In genomic region chr14:21241218-21241819, GRCh38 we compare ENCODE assay signal across 9 cellular contexts. TPM values are rescaled to one million over a fixed set of nuclear protein-coding genes. Genes with fewer than 3 reads are reported as not detected.
DNase-seq lines count a peak whose midpoint lies in the region; ATAC-seq, FAIRE-seq and TF ChIP-seq lines count a peak whose summit lies in the region.
"Had no signal": no experiment of that assay in that cellular context is flagged by ENCODE, and none has a peak within 500 bp of the region (broad histone marks: within the 10 kb centered on the region; RNA-seq: fewer than 3 reads in every experiment).

No MANE protein-coding gene starts in this region.

- H3K36me3 ChIP-seq in colonic mucosa (no peaks in the 10 kb centered on the region), pancreas (peaks cover 0 to 9% (median 5%) of the 10 kb centered on the region in 3 donors)

- H3K27me3 ChIP-seq in colonic mucosa (no peaks in the 10 kb centered on the region), pancreas (no peaks in the 10 kb centered on the region)
- H3K27me3 ChIP-seq: BLaER1 treated with 17β-estradiol and CSF1 and Interleukin-3, amounts not matched to agents 10 nM and 100 nM had no signal

- H3K4me3 ChIP-seq in NB4 (ENCODE audit: low read depth, low read length), result no peak overlapping the region
- H3K4me3 ChIP-seq in colonic mucosa, result no peak overlapping the region
- no peak overlapping the region for H3K4me3 ChIP-seq in pancreas
- H3K4me3 ChIP-seq: BLaER1 treated with 17β-estradiol and CSF1 and Interleukin-3, amounts not matched to agents 10 nM and 100 nM had no signal

- in situ Hi-C loops in GM13976 (cut with MboI; ENCODE audit: low sequenced_read_pairs, unreplicated experiment), result no loop called here

- ATAC-seq in pancreas (peak in 1 of 4 donors; percentile 21), HG02885 (IDR thresholded peaks at IDR 0.05; ENCODE audit: poor library complexity, unreplicated experiment) (no peak)

- H3K9me3 ChIP-seq in colonic mucosa (no peaks in the 10 kb centered on the region), pancreas (no peaks in the 10 kb centered on the region)
- H3K9me3 ChIP-seq: BLaER1 treated with 17β-estradiol and CSF1 and Interleukin-3, amounts not matched to agents 10 nM and 100 nM had no signal

- H3K4me1 ChIP-seq in colonic mucosa (peaks cover 3% of the 10 kb centered on the region), pancreas (peaks cover 4 to 52% (median 45%) of the 10 kb centered on the region in 3 donors)

- intact Hi-C loops in colonic mucosa (cut with DNase I) (no loop called here), pancreas (cut with DNase I) (no loop called here)

- 73 to 74% methylated on average over 1 of the region's 1 CpG for WGBS in pancreas, 2 donors

- TF ChIP-seq POLR2A in NB4 (IDR thresholded peaks at IDR 0.05; ENCODE audit: extremely low read depth, insufficient read length), result no peak

- H3K9ac ChIP-seq in colonic mucosa (ENCODE audit: low read depth in 2 of 2, low read length in 2 of 2), result no peak overlapping the region

- peak; percentile 17 for DNase-seq in NCI-H2196 (lab: John Stamatoyannopoulos, UW; ENCODE audit: unreplicated experiment)
- DNase-seq in NCI-H2196 treated with DMSO at 0.1 percent for 48 hours (lab: John Stamatoyannopoulos, UW; ENCODE audit: unreplicated experiment), result no peak
- DNase-seq in NB4 (ENCODE audit: low read depth), result peak; percentile 43
- DNase-seq in colonic mucosa, result no peak
- DNase-seq in pancreas, result no peak
- no peak for DNase-seq in GM13976 (ENCODE audit: low spot score)
- no peak for DNase-seq in foreskin melanocyte

- FAIRE-seq in pancreas (lab: Jason Lieb, UNC), result peak; percentile 9

- H3K27ac ChIP-seq in colonic mucosa (no peak overlapping the region), pancreas (no peak overlapping the region)
- H3K27ac ChIP-seq: BLaER1 treated with 17β-estradiol and CSF1 and Interleukin-3, amounts not matched to agents 10 nM and 100 nM had no signal

- TF ChIP-seq CTCF in NB4 (IDR thresholded peaks at IDR 0.05; ENCODE audit: low read depth, low read length), result peak; percentile 15
- TF ChIP-seq CTCF in colonic mucosa (IDR thresholded peaks at IDR 0.05), result peak; percentile 24
- TF ChIP-seq CTCF in pancreas (IDR thresholded peaks at IDR 0.05), result peak in 1 of 4 donors; percentile 21
- TF ChIP-seq CTCF in GM13976 (IDR thresholded peaks at IDR 0.05; ENCODE audit: borderline replicate concordance, control extremely low read depth, extremely low read depth, insufficient read depth, missing control alignments), result no peak

RNA-seq across cellular contexts. Expression of gene HNRNPC, which starts 27.9 kb away (rescaled TPM):
- total RNA-seq in colonic mucosa, result 100 to 1,000 TPM; 363 to 653 TPM
- total RNA-seq in pancreas, result 100 to 1,000 TPM; 118 to 257 (median 175) TPM
- 100 to 1,000 TPM; 259 to 269 TPM for polyA plus RNA-seq in pancreas

RNA-seq across cellular contexts. Expression of gene RPGRIP1, which starts 38.6 kb away (rescaled TPM):
- total RNA-seq in colonic mucosa (under 1 TPM in 1 of 2 donors, not detected in 1; 0.40 TPM), pancreas (under 1 TPM in 3 of 6 donors, not detected in 3; 0.16 to 0.23 (median 0.21) TPM)
- polyA plus RNA-seq in pancreas, result under 1 TPM; 0.08 to 0.31 TPM

Comparison
In these comparisons a context has a peak if more than half of its experiments do, and no peak if none do; other contexts are left out.
1. DNase-seq: peak in NCI-H2196 (single experiment) and NB4 (single experiment); none in NCI-H2196 treated with DMSO at 0.1 percent for 48 hours (single experiment), colonic mucosa (single experiment), pancreas (0 of 6), GM13976 (single experiment) and foreskin melanocyte (single experiment).